Comparison of ENCODE assay signal across 1 cellular context in the genomic region with DNA sequence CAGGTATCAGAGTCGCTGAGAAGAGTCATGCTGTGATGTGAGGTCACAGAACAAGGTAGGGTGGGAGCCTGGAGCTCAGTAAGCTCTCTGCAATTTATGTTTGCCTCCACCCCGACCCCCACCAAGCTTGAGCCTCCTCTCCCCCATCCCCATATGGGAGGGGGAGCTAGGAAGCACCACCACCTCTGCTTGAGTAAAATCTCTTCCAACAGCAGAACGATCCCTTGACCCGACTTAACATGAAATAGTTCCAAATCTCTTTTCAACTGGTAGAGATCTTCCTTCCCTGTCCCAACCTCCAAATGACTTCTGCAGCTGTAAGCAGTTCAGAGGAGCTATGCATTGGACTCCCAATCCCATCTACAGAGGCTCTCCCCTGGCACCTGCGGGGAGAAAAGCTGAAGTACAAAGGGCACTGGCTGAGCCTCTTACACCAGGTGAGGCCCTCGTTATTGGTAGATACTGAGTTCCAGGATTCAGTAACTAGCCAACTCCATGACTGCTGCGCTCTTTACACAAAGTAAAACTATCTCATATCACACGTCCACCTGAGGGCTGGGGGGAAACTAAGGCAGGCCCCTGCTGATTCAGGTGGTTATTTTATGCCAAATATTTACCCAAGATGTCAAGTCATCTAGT.
TF ChIP-seq lines count a peak whose summit lies in the region.

No MANE protein-coding gene starts in this region.

TF ChIP-seq in HepG2, 621 proteins besides CTCF, POLR2A, EP300 and RAD21 (continues in another document):
- TF ChIP-seq ZNF501 (CRISPR knock-in tag; IDR thresholded peaks at IDR 0.05) (peak; percentile 42; the same call in 1 of the 2 replicates), ZNF644 (CRISPR knock-in tag; IDR thresholded peaks at IDR 0.05; ENCODE audit: low read depth) (0 out of 2 replicates have a peak, but pooled peaks have one; percentile 5), ZNF343 (CRISPR knock-in tag; IDR thresholded peaks at IDR 0.05) (0 out of 2 replicates have a peak, but pooled peaks have one; percentile 25), BHLHE40 (IDR thresholded peaks at IDR 0.05; ENCODE audit: low read length) (0 out of 2 replicates have a peak, but pooled peaks have one; percentile 18), ZBTB38 (CRISPR knock-in tag; IDR thresholded peaks at IDR 0.05) (peak; percentile 11; the same call in 1 of the 2 replicates), POLR2AphosphoS5 (IDR thresholded peaks at IDR 0.05; ENCODE audit: low read depth, low read length) (peak; percentile 75), ZNF562 (CRISPR knock-in tag; IDR thresholded peaks at IDR 0.05; ENCODE audit: borderline replicate concordance) (no peak), SIX1 (CRISPR knock-in tag; IDR thresholded peaks at IDR 0.05; ENCODE audit: borderline replicate concordance) (no peak), NFYB (CRISPR knock-in tag; IDR thresholded peaks at IDR 0.05) (no peak), PRPF4 (IDR thresholded peaks at IDR 0.05; ENCODE audit: low read depth, low read length, poor library complexity, severe bottlenecking) (no peak), ISL2 (CRISPR knock-in tag; IDR thresholded peaks at IDR 0.05) (0 out of 2 replicates have a peak, but pooled peaks have one; percentile 17), ZNF205 (CRISPR knock-in tag; IDR thresholded peaks at IDR 0.05) (no peak), MTA3 (CRISPR knock-in tag; IDR thresholded peaks at IDR 0.05) (no peak), ZNF761 (CRISPR knock-in tag; conservative IDR thresholded peaks at IDR 0.05) (0 out of 2 replicates have a peak, but pooled peaks have one; percentile 27), MYPOP (CRISPR knock-in tag; IDR thresholded peaks at IDR 0.05) (0 out of 2 replicates have a peak, but pooled peaks have one; percentile 34), RNF2 (conservative IDR thresholded peaks at IDR 0.05; ENCODE audit: low read depth) (no peak), ZNF563 (CRISPR knock-in tag; IDR thresholded peaks at IDR 0.05) (no peak), ZNF615 (CRISPR knock-in tag; IDR thresholded peaks at IDR 0.05; ENCODE audit: borderline replicate concordance) (no peak), FOXP1 (IDR thresholded peaks at IDR 0.05) (no peak), FOXP1 (CRISPR knock-in tag; IDR thresholded peaks at IDR 0.05) (no peak), XBP1 (CRISPR knock-in tag; IDR thresholded peaks at IDR 0.05) (no peak), FOXK1 (CRISPR knock-in tag; IDR thresholded peaks at IDR 0.05; ENCODE audit: borderline replicate concordance, low read depth) (no peak), MBD4 (IDR thresholded peaks at IDR 0.05; ENCODE audit: borderline replicate concordance, low read length) (peak; percentile 87; the same call in 1 of the 2 replicates), RBFOX2 (IDR thresholded peaks at IDR 0.05; ENCODE audit: low read depth, low read length) (peak; percentile 76), ZNF350 (CRISPR knock-in tag; IDR thresholded peaks at IDR 0.05; ENCODE audit: borderline replicate concordance, low read depth) (peak; percentile 33; the same call in 1 of the 2 replicates), ZC3H4 (CRISPR knock-in tag; IDR thresholded peaks at IDR 0.05; ENCODE audit: borderline replicate concordance) (peak; percentile 24; the same call in 1 of the 2 replicates), ZFP37 (CRISPR knock-in tag; IDR thresholded peaks at IDR 0.05; ENCODE audit: borderline replicate concordance) (0 out of 2 replicates have a peak, but pooled peaks have one; percentile 24), ZBTB4 (CRISPR knock-in tag; IDR thresholded peaks at IDR 0.05; ENCODE audit: borderline replicate concordance) (no peak), HNRNPH1 (optimal IDR thresholded peaks at IDR 0.05; ENCODE audit: low read depth, low read length) (peak; percentile 26), ATF7-NPFF (CRISPR knock-in tag; IDR thresholded peaks at IDR 0.05; ENCODE audit: low read depth) (0 out of 2 replicates have a peak, but pooled peaks have one; percentile 46), ZNF432 (CRISPR knock-in tag; IDR thresholded peaks at IDR 0.05; ENCODE audit: borderline replicate concordance) (0 out of 2 replicates have a peak, but pooled peaks have one; percentile 19), ZNF251 (CRISPR knock-in tag; IDR thresholded peaks at IDR 0.05) (0 out of 2 replicates have a peak, but pooled peaks have one; percentile 79), ZNF136 (CRISPR knock-in tag; IDR thresholded peaks at IDR 0.05; ENCODE audit: low read depth) (0 out of 2 replicates have a peak, but pooled peaks have one; percentile 62)
- TF ChIP-seq, protein P1, sequence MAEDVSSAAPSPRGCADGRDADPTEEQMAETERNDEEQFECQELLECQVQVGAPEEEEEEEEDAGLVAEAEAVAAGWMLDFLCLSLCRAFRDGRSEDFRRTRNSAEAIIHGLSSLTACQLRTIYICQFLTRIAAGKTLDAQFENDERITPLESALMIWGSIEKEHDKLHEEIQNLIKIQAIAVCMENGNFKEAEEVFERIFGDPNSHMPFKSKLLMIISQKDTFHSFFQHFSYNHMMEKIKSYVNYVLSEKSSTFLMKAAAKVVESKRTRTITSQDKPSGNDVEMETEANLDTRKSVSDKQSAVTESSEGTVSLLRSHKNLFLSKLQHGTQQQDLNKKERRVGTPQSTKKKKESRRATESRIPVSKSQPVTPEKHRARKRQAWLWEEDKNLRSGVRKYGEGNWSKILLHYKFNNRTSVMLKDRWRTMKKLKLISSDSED (CRISPR knock-in tag; IDR thresholded peaks at IDR 0.05): no peak
- TF ChIP-seq, protein P2, sequence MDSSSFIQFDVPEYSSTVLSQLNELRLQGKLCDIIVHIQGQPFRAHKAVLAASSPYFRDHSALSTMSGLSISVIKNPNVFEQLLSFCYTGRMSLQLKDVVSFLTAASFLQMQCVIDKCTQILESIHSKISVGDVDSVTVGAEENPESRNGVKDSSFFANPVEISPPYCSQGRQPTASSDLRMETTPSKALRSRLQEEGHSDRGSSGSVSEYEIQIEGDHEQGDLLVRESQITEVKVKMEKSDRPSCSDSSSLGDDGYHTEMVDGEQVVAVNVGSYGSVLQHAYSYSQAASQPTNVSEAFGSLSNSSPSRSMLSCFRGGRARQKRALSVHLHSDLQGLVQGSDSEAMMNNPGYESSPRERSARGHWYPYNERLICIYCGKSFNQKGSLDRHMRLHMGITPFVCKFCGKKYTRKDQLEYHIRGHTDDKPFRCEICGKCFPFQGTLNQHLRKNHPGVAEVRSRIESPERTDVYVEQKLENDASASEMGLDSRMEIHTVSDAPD (CRISPR knock-in tag; IDR thresholded peaks at IDR 0.05): peak; percentile 19; the same call in 1 of the 2 replicates
- TF ChIP-seq, protein P3, sequence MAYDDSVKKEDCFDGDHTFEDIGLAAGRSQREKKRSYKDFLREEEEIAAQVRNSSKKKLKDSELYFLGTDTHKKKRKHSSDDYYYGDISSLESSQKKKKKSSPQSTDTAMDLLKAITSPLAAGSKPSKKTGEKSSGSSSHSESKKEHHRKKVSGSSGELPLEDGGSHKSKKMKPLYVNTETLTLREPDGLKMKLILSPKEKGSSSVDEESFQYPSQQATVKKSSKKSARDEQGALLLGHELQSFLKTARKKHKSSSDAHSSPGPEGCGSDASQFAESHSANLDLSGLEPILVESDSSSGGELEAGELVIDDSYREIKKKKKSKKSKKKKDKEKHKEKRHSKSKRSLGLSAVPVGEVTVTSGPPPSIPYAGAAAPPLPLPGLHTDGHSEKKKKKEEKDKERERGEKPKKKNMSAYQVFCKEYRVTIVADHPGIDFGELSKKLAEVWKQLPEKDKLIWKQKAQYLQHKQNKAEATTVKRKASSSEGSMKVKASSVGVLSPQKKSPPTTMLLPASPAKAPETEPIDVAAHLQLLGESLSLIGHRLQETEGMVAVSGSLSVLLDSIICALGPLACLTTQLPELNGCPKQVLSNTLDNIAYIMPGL (CRISPR knock-in tag; IDR thresholded peaks at IDR 0.05; ENCODE audit: borderline replicate concordance in 1 of 2, low read depth in 1 of 2): no peak
- TF ChIP-seq, protein P4, sequence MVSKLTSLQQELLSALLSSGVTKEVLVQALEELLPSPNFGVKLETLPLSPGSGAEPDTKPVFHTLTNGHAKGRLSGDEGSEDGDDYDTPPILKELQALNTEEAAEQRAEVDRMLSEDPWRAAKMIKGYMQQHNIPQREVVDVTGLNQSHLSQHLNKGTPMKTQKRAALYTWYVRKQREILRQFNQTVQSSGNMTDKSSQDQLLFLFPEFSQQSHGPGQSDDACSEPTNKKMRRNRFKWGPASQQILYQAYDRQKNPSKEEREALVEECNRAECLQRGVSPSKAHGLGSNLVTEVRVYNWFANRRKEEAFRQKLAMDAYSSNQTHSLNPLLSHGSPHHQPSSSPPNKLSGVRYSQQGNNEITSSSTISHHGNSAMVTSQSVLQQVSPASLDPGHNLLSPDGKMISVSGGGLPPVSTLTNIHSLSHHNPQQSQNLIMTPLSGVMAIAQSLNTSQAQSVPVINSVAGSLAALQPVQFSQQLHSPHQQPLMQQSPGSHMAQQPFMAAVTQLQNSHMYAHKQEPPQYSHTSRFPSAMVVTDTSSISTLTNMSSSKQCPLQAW (CRISPR knock-in tag; IDR thresholded peaks at IDR 0.05): peak; percentile 15; the same call in 1 of the 2 replicates
- TF ChIP-seq, protein P5, sequence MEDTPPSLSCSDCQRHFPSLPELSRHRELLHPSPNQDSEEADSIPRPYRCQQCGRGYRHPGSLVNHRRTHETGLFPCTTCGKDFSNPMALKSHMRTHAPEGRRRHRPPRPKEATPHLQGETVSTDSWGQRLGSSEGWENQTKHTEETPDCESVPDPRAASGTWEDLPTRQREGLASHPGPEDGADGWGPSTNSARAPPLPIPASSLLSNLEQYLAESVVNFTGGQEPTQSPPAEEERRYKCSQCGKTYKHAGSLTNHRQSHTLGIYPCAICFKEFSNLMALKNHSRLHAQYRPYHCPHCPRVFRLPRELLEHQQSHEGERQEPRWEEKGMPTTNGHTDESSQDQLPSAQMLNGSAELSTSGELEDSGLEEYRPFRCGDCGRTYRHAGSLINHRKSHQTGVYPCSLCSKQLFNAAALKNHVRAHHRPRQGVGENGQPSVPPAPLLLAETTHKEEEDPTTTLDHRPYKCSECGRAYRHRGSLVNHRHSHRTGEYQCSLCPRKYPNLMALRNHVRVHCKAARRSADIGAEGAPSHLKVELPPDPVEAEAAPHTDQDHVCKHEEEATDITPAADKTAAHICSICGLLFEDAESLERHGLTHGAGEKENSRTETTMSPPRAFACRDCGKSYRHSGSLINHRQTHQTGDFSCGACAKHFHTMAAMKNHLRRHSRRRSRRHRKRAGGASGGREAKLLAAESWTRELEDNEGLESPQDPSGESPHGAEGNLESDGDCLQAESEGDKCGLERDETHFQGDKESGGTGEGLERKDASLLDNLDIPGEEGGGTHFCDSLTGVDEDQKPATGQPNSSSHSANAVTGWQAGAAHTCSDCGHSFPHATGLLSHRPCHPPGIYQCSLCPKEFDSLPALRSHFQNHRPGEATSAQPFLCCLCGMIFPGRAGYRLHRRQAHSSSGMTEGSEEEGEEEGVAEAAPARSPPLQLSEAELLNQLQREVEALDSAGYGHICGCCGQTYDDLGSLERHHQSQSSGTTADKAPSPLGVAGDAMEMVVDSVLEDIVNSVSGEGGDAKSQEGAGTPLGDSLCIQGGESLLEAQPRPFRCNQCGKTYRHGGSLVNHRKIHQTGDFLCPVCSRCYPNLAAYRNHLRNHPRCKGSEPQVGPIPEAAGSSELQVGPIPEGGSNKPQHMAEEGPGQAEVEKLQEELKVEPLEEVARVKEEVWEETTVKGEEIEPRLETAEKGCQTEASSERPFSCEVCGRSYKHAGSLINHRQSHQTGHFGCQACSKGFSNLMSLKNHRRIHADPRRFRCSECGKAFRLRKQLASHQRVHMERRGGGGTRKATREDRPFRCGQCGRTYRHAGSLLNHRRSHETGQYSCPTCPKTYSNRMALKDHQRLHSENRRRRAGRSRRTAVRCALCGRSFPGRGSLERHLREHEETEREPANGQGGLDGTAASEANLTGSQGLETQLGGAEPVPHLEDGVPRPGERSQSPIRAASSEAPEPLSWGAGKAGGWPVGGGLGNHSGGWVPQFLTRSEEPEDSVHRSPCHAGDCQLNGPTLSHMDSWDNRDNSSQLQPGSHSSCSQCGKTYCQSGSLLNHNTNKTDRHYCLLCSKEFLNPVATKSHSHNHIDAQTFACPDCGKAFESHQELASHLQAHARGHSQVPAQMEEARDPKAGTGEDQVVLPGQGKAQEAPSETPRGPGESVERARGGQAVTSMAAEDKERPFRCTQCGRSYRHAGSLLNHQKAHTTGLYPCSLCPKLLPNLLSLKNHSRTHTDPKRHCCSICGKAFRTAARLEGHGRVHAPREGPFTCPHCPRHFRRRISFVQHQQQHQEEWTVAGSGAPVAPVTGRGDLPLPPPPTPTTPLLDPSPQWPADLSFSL (CRISPR knock-in tag; IDR thresholded peaks at IDR 0.05): no peak
- TF ChIP-seq, protein P6, sequence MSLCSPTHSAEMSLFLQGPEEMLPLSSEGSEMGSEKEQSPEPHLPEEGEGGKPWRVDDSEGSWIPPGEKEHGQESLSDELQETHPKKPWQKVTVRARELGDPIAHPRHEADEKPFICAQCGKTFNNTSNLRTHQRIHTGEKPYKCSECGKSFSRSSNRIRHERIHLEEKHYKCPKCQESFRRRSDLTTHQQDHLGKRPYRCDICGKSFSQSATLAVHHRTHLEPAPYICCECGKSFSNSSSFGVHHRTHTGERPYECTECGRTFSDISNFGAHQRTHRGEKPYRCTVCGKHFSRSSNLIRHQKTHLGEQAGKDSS (CRISPR knock-in tag; IDR thresholded peaks at IDR 0.05; ENCODE audit: borderline replicate concordance, low read depth): 0 out of 2 replicates have a peak, but pooled peaks have one; percentile 70
